Comparison of ENCODE assay signal across 16 cellular contexts in genomic region chr22:47296405-47297260, GRCh38.
"Had no signal": no experiment of that assay in that cellular context is flagged by ENCODE, and none has a peak within 500 bp of the region (broad histone marks: within the 10 kb centered on the region; RNA-seq: fewer than 3 reads in every experiment).

No MANE protein-coding gene starts in this region.

- DNase-seq: activated CD4-positive, alpha-beta memory T cell treated with anti-CD3 and anti-CD28 coated beads, Interleukin-2, amount 10 ng/mL, durations not matched to agents 7 days and 5 days; activated gamma-delta T cell treated with Interleukin-2 at 50 U/mL for 16 hours; activated naive CD8-positive, alpha-beta T cell treated with anti-CD3 and anti-CD28 coated beads for 36 hours; amygdala; body of pancreas; central memory CD4-positive, alpha-beta T cell; colonic mucosa; hippocampal formation; stimulated activated CD4-positive, alpha-beta T cell treated with anti-CD3 and anti-CD28 coated beads, Interleukin-4, amount 100 ng/mL, for 24 hours; stimulated activated naive CD4-positive, alpha-beta T cell; substantia nigra; T-cell; T-helper 9 cell; trophoblast cell had no signal

- H3K9me3 ChIP-seq: body of pancreas, colonic mucosa had no signal

- H3K36me3 ChIP-seq: colonic mucosa had no signal

- H3K4me1 ChIP-seq: body of pancreas, colonic mucosa had no signal

- ATAC-seq: activated CD4-positive, CD25-positive, alpha-beta regulatory T cell treated with anti-CD3 and anti-CD28 coated beads, Interleukin-2, amount 50 U/mL, for 24 hours; body of pancreas; natural killer cell treated with Interleukin-12 subunit alpha and Interleukin-12 subunit beta and Interleukin-15 and Interleukin-18, amount 100 ng/mL, for 72 hours; T-cell had no signal

- H3K27me3 ChIP-seq: body of pancreas, colonic mucosa had no signal

- H3K27ac ChIP-seq: body of pancreas, colonic mucosa had no signal

- H3K4me3 ChIP-seq: body of pancreas, colonic mucosa had no signal
